ENCODE assay signal across 6 cellular contexts in genomic region chr11:118183636-118184035, GRCh38. TPM values are rescaled to one million over a fixed set of nuclear protein-coding genes. Genes with fewer than 3 reads are reported as not detected.
"Had no signal": no experiment of that assay in that cellular context is flagged by ENCODE, and none has a peak within 500 bp of the region (broad histone marks: within the 10 kb centered on the region; RNA-seq: fewer than 3 reads in every experiment).

No MANE protein-coding gene starts in this region.

RNA-seq across cellular contexts. Expression of gene SCN2B, which starts 7.2 kb away (rescaled TPM):
- total RNA-seq: GM23248, H4, HFFc6, HT1080 had no signal
- polyA plus RNA-seq: GM23248, IgD-negative memory B cell had no signal

RNA-seq across cellular contexts. Expression of gene SCN4B, which starts 31.0 kb away (rescaled TPM):
- total RNA-seq: GM23248, HT1080 had no signal
- polyA plus RNA-seq: GM23248, IgD-negative memory B cell had no signal

RNA-seq across cellular contexts. Expression of gene JAML, which starts 41.2 kb away (rescaled TPM):
- total RNA-seq: GM23248, H4, H7, HFFc6, HT1080 had no signal
- polyA plus RNA-seq: GM23248 had no signal
